ENCODE assay signal across 19 cellular contexts in genomic region chr7:43278088-43278644, GRCh38.
A peak's percentile ranks its signal among the peaks of the same experiment; 100 is the strongest.
DNase-seq lines count a peak whose midpoint lies in the region; ATAC-seq, FAIRE-seq and TF ChIP-seq lines count a peak whose summit lies in the region.
"Had no signal": no experiment of that assay in that cellular context is flagged by ENCODE, and none has a peak within 500 bp of the region (broad histone marks: within the 10 kb centered on the region; RNA-seq: fewer than 3 reads in every experiment).

No MANE protein-coding gene starts in this region.

- no peak for TF ChIP-seq RAD21 in K562 (CRISPR knock-in tag; conservative IDR thresholded peaks at IDR 0.05 in 1 of 2, IDR thresholded peaks at IDR 0.05 in 1 of 2)

- H3K9me3 ChIP-seq in K562 (replicated peaks; ENCODE audit: control insufficient read depth, insufficient read depth, low read depth, low read length) (no peaks in the 10 kb centered on the region), keratinocyte (ENCODE audit: control insufficient read depth, low read depth, low read length) (no peaks in the 10 kb centered on the region), MM.1S (replicated peaks; ENCODE audit: insufficient read depth, low read length) (no peaks in the 10 kb centered on the region)
- H3K9me3 ChIP-seq: BE2C had no signal

- in situ Hi-C loops in K562 (cut with MboI) = no loop called here

- no peak for TF ChIP-seq POLR2A in K562 (conservative IDR thresholded peaks at IDR 0.05)

- H3K9me1 ChIP-seq in K562 (ENCODE audit: control insufficient read depth, insufficient read depth, low read length) = no peaks in the 10 kb centered on the region
- H3K9me1 ChIP-seq in keratinocyte (ENCODE audit: control insufficient read depth, extremely low read depth, insufficient read depth, low read length) = no peaks in the 10 kb centered on the region

- BruUV-seq in K562 (replicated peaks; lab: Mats Ljungman, UMichigan) (no TSS peak), Calu3 (replicated peaks; lab: Mats Ljungman, UMichigan) (no TSS peak)

- H3K4me2 ChIP-seq in K562 (ENCODE audit: insufficient read depth, low read length) (no peak overlapping the region), keratinocyte (ENCODE audit: control insufficient read depth, extremely low read depth, insufficient read depth, low read depth, low read length) (no peak overlapping the region), MM.1S (ENCODE audit: low read depth, low read length) (no peak overlapping the region)

- no peaks in the 10 kb centered on the region for H3K9me3 Mint-ChIP-seq in Calu3 (ENCODE audit: low read depth, unreplicated experiment)
- H3K9me3 Mint-ChIP-seq: CD4-positive, alpha-beta T cell; H9 had no signal

- H4K20me1 ChIP-seq in K562 (replicated peaks; ENCODE audit: control insufficient read depth, insufficient read depth, low read length) = 0 out of 2 replicates have a peak, but pooled peaks cover 4% of the 10 kb centered on the region
- no peaks in the 10 kb centered on the region for H4K20me1 ChIP-seq in keratinocyte (ENCODE audit: control insufficient read depth, extremely low read depth, insufficient read depth, low read length)
- no peaks in the 10 kb centered on the region for H4K20me1 ChIP-seq in MM.1S (ENCODE audit: insufficient read depth, low read length)

- no peak overlapping the region for H3K4me3 Mint-ChIP-seq in Calu3 (ENCODE audit: low read depth, unreplicated experiment)
- H3K4me3 Mint-ChIP-seq: CD4-positive, alpha-beta T cell; H9; T-helper 17 cell had no signal

- H3K27ac ChIP-seq in K562 (ENCODE audit: extremely low read depth, low read depth, low read length) (no peak overlapping the region), keratinocyte (ENCODE audit: control insufficient read depth, insufficient read depth, low read length) (no peak overlapping the region), MM.1S (ENCODE audit: low read length) (no peak overlapping the region)

- intact Hi-C loops in K562 (cut with micrococcal nuclease) = no loop called here
- intact Hi-C loops in Calu3 (cut with micrococcal nuclease; ENCODE audit: unreplicated experiment) = no loop called here

- no peak overlapping the region for H3K4me3 ChIP-seq in K562
- H3K4me3 ChIP-seq in keratinocyte (ENCODE audit: control insufficient read depth in 2 of 3, extremely low read depth in 1 of 3, insufficient read depth in 2 of 3, low read depth in 1 of 3, low read length in 3 of 3) = no peak overlapping the region
- no peak overlapping the region for H3K4me3 ChIP-seq in MM.1S (ENCODE audit: low read length)

- TF ChIP-seq CTCF in K562 (IDR thresholded peaks at IDR 0.05 in 2 of 3, conservative IDR thresholded peaks at IDR 0.05 in 1 of 3; ENCODE audit: insufficient read depth in 2 of 3, low read depth in 1 of 3, low read length in 3 of 3) = no peak
- TF ChIP-seq CTCF in keratinocyte (optimal IDR thresholded peaks at IDR 0.05 in 1 of 3, IDR thresholded peaks at IDR 0.05 in 1 of 3, conservative IDR thresholded peaks at IDR 0.05 in 1 of 3; ENCODE audit: extremely low read depth in 1 of 3, insufficient read depth in 2 of 3, low read length in 3 of 3) = no peak
- TF ChIP-seq CTCF in Calu3 (IDR thresholded peaks at IDR 0.05; ENCODE audit: unreplicated experiment) = no peak
- TF ChIP-seq CTCF in MM.1S (IDR thresholded peaks at IDR 0.05; ENCODE audit: low read length) = no peak

- FAIRE-seq in K562 (lab: Jason Lieb, UNC) = no peak
- FAIRE-seq in keratinocyte (lab: Jason Lieb, UNC) = peak; percentile 81

- no peaks in the 10 kb centered on the region for H3K79me2 ChIP-seq in K562 (ENCODE audit: control insufficient read depth, insufficient read depth, low read length)
- no peaks in the 10 kb centered on the region for H3K79me2 ChIP-seq in keratinocyte (ENCODE audit: control insufficient read depth, insufficient read depth, low read length)
- H3K79me2 ChIP-seq in MM.1S (ENCODE audit: low read length) = no peaks in the 10 kb centered on the region

- no peaks in the 10 kb centered on the region for H3K4me1 ChIP-seq in K562 (replicated peaks in 1 of 2; ENCODE audit: control insufficient read depth in 2 of 2, insufficient read depth in 2 of 2, low read length in 2 of 2)
- H3K4me1 ChIP-seq in keratinocyte (ENCODE audit: control insufficient read depth, extremely low read depth, insufficient read depth, low read length) = no peaks in the 10 kb centered on the region
- 0 out of 2 replicates have a peak, but pooled peaks cover 4% of the 10 kb centered on the region for H3K4me1 ChIP-seq in MM.1S (ENCODE audit: low read length)
- H3K4me1 ChIP-seq: BE2C had no signal

- H3K27ac Mint-ChIP-seq in Calu3 (ENCODE audit: unreplicated experiment) = no peak overlapping the region
- H3K27ac Mint-ChIP-seq: CD4-positive, alpha-beta T cell; T-helper 17 cell had no signal

- ATAC-seq in K562 = no peak
- ATAC-seq: Panc1, T-helper 17 cell had no signal

- H3K9ac ChIP-seq in K562 (ENCODE audit: insufficient read depth in 1 of 2, low read depth in 2 of 2, low read length in 2 of 2) (no peak overlapping the region), keratinocyte (ENCODE audit: control insufficient read depth, extremely low read depth, insufficient read depth, low read length) (no peak overlapping the region), MM.1S (ENCODE audit: low read length) (no peak overlapping the region)

- H3F3A ChIP-seq in MM.1S (ENCODE audit: insufficient read depth, low read length) = no peaks in the 10 kb centered on the region

- POLR2A ChIA-PET in K562 (lab: Yijun Ruan, JAX) = no interaction called here

- no peaks in the 10 kb centered on the region for H3K36me3 Mint-ChIP-seq in Calu3 (ENCODE audit: insufficient read depth, unreplicated experiment)

- CTCF ChIA-PET in K562 (lab: Yijun Ruan, JAX; ENCODE audit: low intra/inter-chr PET ratio) = no interaction called here
- CTCF ChIA-PET in Calu3 (lab: Charles Lee) = no interaction called here

- TF ChIP-seq EP300 in K562 (IDR thresholded peaks at IDR 0.05; ENCODE audit: low read length) = no peak

- H3K36me3 ChIP-seq in K562 (ENCODE audit: control insufficient read depth, insufficient read depth, low read length) = no peaks in the 10 kb centered on the region
- no peaks in the 10 kb centered on the region for H3K36me3 ChIP-seq in keratinocyte (ENCODE audit: control insufficient read depth in 2 of 2, extremely low read depth in 1 of 2, insufficient read depth in 2 of 2, low read length in 2 of 2)
- no peaks in the 10 kb centered on the region for H3K36me3 ChIP-seq in MM.1S (replicated peaks; ENCODE audit: insufficient read depth, low read length)
- H3K36me3 ChIP-seq: BE2C had no signal

- H2AFZ ChIP-seq in K562 (ENCODE audit: low read depth, low read length) = no peak overlapping the region
- no peak overlapping the region for H2AFZ ChIP-seq in keratinocyte (ENCODE audit: control insufficient read depth, low read length)
- no peak overlapping the region for H2AFZ ChIP-seq in MM.1S (ENCODE audit: low read length)

- dilution Hi-C loops in keratinocyte (cut with MboI; ENCODE audit: extremely low pct_ligation_motif_present, low sequenced_read_pairs) = no loop called here

- no peaks in the 10 kb centered on the region for H3K4me1 Mint-ChIP-seq in Calu3 (ENCODE audit: low read depth, unreplicated experiment)
- H3K4me1 Mint-ChIP-seq: T-helper 17 cell had no signal

- DNase-seq in ELR (ENCODE audit: low read depth) = peak; percentile 47
- peak; percentile 75 for DNase-seq in RPMI7951 (ENCODE audit: low read depth)
- DNase-seq in K562 (ENCODE audit: extremely low read depth in 1 of 4, low spot score in 3 of 4) = no peak
- DNase-seq in keratinocyte (ENCODE audit: low read depth, low spot score) = no peak
- DNase-seq in HuH-7.5 (ENCODE audit: low spot score) = no peak
- DNase-seq in Calu3 = no peak
- no peak for DNase-seq in MM.1S
- DNase-seq: BE2C; CD4-positive, alpha-beta T cell; DMS79 treated with DMSO at 0.1 percent for 48 hours; H9; KBM-7; NCI-H1105; NCI-H1694; NCI-H2227 treated with DMSO at 0.1 percent for 48 hours; NCI-H524; SHP77; T-helper 17 cell had no signal

- no peaks in the 10 kb centered on the region for H3K9me2 ChIP-seq in MM.1S (replicated peaks; ENCODE audit: insufficient read depth, low read length)

- 1% methylated on average over 10 of the region's 10 CpGs for whole genome bisulfite sequencing in K562 (ENCODE audit: insufficient coverage, low coverage, missing lambda C conversion rate)

- H3K27me3 ChIP-seq in K562 (ENCODE audit: control insufficient read depth in 2 of 2, insufficient read depth in 2 of 2, low read length in 2 of 2) = peaks cover 7 to 31% of the 10 kb centered on the region in 2 experiments; a peak in 4 of 5 replicates
- peaks cover 8% of the 10 kb centered on the region for H3K27me3 ChIP-seq in keratinocyte (ENCODE audit: control insufficient read depth, extremely low read depth, insufficient read depth, low read length)
- no peaks in the 10 kb centered on the region for H3K27me3 ChIP-seq in MM.1S (replicated peaks; ENCODE audit: insufficient read depth, low read length)

- peaks cover 53% of the 10 kb centered on the region for H3K27me3 Mint-ChIP-seq in Calu3 (ENCODE audit: unreplicated experiment)

TF ChIP-seq in K562, 482 proteins besides CTCF, POLR2A, EP300 and RAD21:
- TF ChIP-seq GTF2E2 (tag; IDR thresholded peaks at IDR 0.05) = no peak
- TF ChIP-seq JUND (IDR thresholded peaks at IDR 0.05; ENCODE audit: borderline replicate concordance, low read depth, low read length) = no peak
- TF ChIP-seq JUND (tag; IDR thresholded peaks at IDR 0.05; ENCODE audit: borderline replicate concordance, low read depth, low read length) = peak; percentile 28; the same call in 1 of the 3 replicates
- TF ChIP-seq ELF2 (CRISPR knock-in tag; IDR thresholded peaks at IDR 0.05) = no peak
- TF ChIP-seq DPF2 (IDR thresholded peaks at IDR 0.05) = no peak
- TF ChIP-seq FOXA3 (CRISPR knock-in tag; conservative IDR thresholded peaks at IDR 0.05 in 1 of 2, IDR thresholded peaks at IDR 0.05 in 1 of 2) = no peak
- TF ChIP-seq, protein P1, sequence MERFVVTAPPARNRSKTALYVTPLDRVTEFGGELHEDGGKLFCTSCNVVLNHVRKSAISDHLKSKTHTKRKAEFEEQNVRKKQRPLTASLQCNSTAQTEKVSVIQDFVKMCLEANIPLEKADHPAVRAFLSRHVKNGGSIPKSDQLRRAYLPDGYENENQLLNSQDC (CRISPR knock-in tag; IDR thresholded peaks at IDR 0.05) = no peak
- TF ChIP-seq MXI1 (IDR thresholded peaks at IDR 0.05; ENCODE audit: low read depth, low read length) = no peak
- no peak for TF ChIP-seq NRF1 (conservative IDR thresholded peaks at IDR 0.05 in 1 of 2, IDR thresholded peaks at IDR 0.05 in 1 of 2)
- no peak for TF ChIP-seq KLF6 (CRISPR knock-in tag; IDR thresholded peaks at IDR 0.05; ENCODE audit: borderline replicate concordance)
- TF ChIP-seq SMARCA5 (IDR thresholded peaks at IDR 0.05) = no peak
- TF ChIP-seq FOSL1 (tag; conservative IDR thresholded peaks at IDR 0.05) = peak; percentile 72
- TF ChIP-seq ZNF445 (CRISPR knock-in tag; IDR thresholded peaks at IDR 0.05; ENCODE audit: low read depth) = no peak

Comparison
In these comparisons a context has a peak if more than half of its experiments do, and no peak if none do; other contexts are left out.
1. DNase-seq: peak in ELR (single experiment) and RPMI7951 (single experiment); none in K562 (0 of 4), keratinocyte (single experiment), HuH-7.5 (single experiment), Calu3 (single experiment) and MM.1S (single experiment).